In the genomic region with DNA sequence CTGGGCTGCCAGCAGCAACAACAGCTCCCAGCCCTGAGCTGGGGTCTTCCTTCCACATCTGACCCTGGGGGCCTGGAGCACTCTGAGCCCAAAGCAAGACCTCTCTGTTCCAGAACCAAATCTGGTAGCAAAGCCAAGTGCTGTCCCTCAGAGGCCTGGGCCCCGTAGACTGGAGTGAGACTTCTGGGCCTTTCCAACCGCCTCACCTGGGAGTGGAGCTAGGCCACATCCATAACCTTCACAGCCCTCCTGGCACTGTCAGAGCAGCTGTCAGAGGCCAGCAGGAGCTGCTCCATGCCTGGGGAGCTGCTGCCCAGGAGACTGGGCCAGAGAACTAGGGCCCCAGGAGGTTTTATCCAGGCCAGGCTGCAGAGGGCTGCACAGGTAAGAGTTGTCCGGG, we compare ENCODE assay signal across 19 cellular contexts. TPM values are rescaled to one million over a fixed set of nuclear protein-coding genes. Genes with fewer than 3 reads are reported as not detected.
DNase-seq lines count a peak whose midpoint lies in the region; ATAC-seq and TF ChIP-seq lines count a peak whose summit lies in the region.
"Had no signal": no experiment of that assay in that cellular context is flagged by ENCODE, and none has a peak within 500 bp of the region (broad histone marks: within the 10 kb centered on the region; RNA-seq: fewer than 3 reads in every experiment).

No MANE protein-coding gene starts in this region.

- BruUV-seq in MCF 10A (replicated peaks; lab: Mats Ljungman, UMichigan), result no TSS peak

- intact Hi-C loops in breast epithelium (cut with DNase I; ENCODE audit: low total_unique reads) (no loop called here), MCF 10A (cut with micrococcal nuclease) (no loop called here)

- H3K27ac ChIP-seq in breast epithelium, result peak overlapping the region; percentile 21 to 23
- H3K27ac ChIP-seq: KMS-11 had no signal

- ATAC-seq in esophagus mucosa (peak; percentile 31), GM18520 (IDR thresholded peaks at IDR 0.05; ENCODE audit: unreplicated experiment) (no peak)
- ATAC-seq in activated CD4-positive, CD25-positive, alpha-beta regulatory T cell treated with anti-CD3 and anti-CD28 coated beads, Interleukin-2, amount 50 U/mL, for 24 hours, result no peak
- ATAC-seq: HCT116, PC-3 had no signal

- no peaks in the 10 kb centered on the region for H3K27me3 ChIP-seq in breast epithelium

- H3K27me3 Mint-ChIP-seq in MCF 10A (ENCODE audit: insufficient read depth, unreplicated experiment) (no peaks in the 10 kb centered on the region), osteocyte (ENCODE audit: unreplicated experiment) (peaks cover 2% of the 10 kb centered on the region)

- no peak overlapping the region for H3K4me3 ChIP-seq in breast epithelium

- H3K27ac Mint-ChIP-seq in MCF 10A (ENCODE audit: low read depth, unreplicated experiment) (no peak overlapping the region), osteocyte (ENCODE audit: unreplicated experiment) (no peak overlapping the region)
- H3K27ac Mint-ChIP-seq: IgD-negative memory B cell had no signal

- DNase-seq in breast epithelium (ENCODE audit: low spot score in 2 of 2) (no peak), MCF 10A (ENCODE audit: unreplicated experiment) (no peak), osteocyte (ENCODE audit: extremely low spot score, unreplicated experiment) (peak; percentile 56), glomerular visceral epithelial cell (ENCODE audit: extremely low spot score) (no peak)
- DNase-seq: NCI-H1048, NCI-H1694, NCI-H2029 treated with DMSO at 0.1 percent for 48 hours, NCI-H446 treated with DMSO at 0.1 percent for 48 hours, NCI-H774, PC-3, SK-N-SH had no signal

- POLR2A ChIA-PET in MCF 10A (lab: Yijun Ruan, JAX), result interaction anchor here (0.6 kb wide), 1 partner anchor 105 kb away, joined by 5 read pairs; no protein-coding TSS in a partner anchor

- H3K4me1 Mint-ChIP-seq in MCF 10A (ENCODE audit: insufficient read depth, unreplicated experiment), result peaks cover 22% of the 10 kb centered on the region
- no peaks in the 10 kb centered on the region for H3K4me1 Mint-ChIP-seq in osteocyte (ENCODE audit: unreplicated experiment)
- H3K4me1 Mint-ChIP-seq: IgD-negative memory B cell had no signal

- H3K4me3 Mint-ChIP-seq in MCF 10A (ENCODE audit: unreplicated experiment) (no peak overlapping the region), osteocyte (ENCODE audit: unreplicated experiment) (no peak overlapping the region)
- H3K4me3 Mint-ChIP-seq: IgD-negative memory B cell had no signal

- no peaks in the 10 kb centered on the region for H3K36me3 ChIP-seq in breast epithelium

- H3K9me3 ChIP-seq in breast epithelium, result no peaks in the 10 kb centered on the region
- H3K9me3 ChIP-seq: SK-N-SH had no signal

- H3K9me3 Mint-ChIP-seq in MCF 10A (ENCODE audit: unreplicated experiment) (no peaks in the 10 kb centered on the region), osteocyte (ENCODE audit: unreplicated experiment) (no peaks in the 10 kb centered on the region)
- H3K9me3 Mint-ChIP-seq: IgD-negative memory B cell had no signal

- no peak for TF ChIP-seq POLR2A in breast epithelium (IDR thresholded peaks at IDR 0.05)

- H3K36me3 Mint-ChIP-seq in MCF 10A (ENCODE audit: insufficient read depth, unreplicated experiment), result no peaks in the 10 kb centered on the region
- H3K36me3 Mint-ChIP-seq in osteocyte (ENCODE audit: unreplicated experiment), result no peaks in the 10 kb centered on the region
- H3K36me3 Mint-ChIP-seq: IgD-negative memory B cell had no signal

- no peaks in the 10 kb centered on the region for H3K4me1 ChIP-seq in breast epithelium

- no peak for TF ChIP-seq CTCF in breast epithelium (IDR thresholded peaks at IDR 0.05)
- TF ChIP-seq CTCF in MCF 10A (IDR thresholded peaks at IDR 0.05; ENCODE audit: unreplicated experiment), result no peak
- TF ChIP-seq CTCF in osteocyte (IDR thresholded peaks at IDR 0.05), result no peak

- CTCF ChIA-PET in MCF 10A (lab: Yijun Ruan, JAX), result interaction anchor here (8.0 to 10.0 kb wide), 2 partner anchors 30 to 96 kb away, joined by 60 to 198 read pairs; no protein-coding TSS in a partner anchor

RNA-seq across cellular contexts. Expression of a gene that starts 15.4 kb away (rescaled TPM):
- total RNA-seq in breast epithelium (under 1 TPM in 2 of 3 donors, not detected in 1; 0.16 to 0.73 TPM), MCF 10A (2022) (not detected in 2 replicates), esophagus mucosa (not detected), osteocyte (not detected in 2 replicates)
- total RNA-seq: A172, H4, PC-3 had no signal
